In the genomic region with DNA sequence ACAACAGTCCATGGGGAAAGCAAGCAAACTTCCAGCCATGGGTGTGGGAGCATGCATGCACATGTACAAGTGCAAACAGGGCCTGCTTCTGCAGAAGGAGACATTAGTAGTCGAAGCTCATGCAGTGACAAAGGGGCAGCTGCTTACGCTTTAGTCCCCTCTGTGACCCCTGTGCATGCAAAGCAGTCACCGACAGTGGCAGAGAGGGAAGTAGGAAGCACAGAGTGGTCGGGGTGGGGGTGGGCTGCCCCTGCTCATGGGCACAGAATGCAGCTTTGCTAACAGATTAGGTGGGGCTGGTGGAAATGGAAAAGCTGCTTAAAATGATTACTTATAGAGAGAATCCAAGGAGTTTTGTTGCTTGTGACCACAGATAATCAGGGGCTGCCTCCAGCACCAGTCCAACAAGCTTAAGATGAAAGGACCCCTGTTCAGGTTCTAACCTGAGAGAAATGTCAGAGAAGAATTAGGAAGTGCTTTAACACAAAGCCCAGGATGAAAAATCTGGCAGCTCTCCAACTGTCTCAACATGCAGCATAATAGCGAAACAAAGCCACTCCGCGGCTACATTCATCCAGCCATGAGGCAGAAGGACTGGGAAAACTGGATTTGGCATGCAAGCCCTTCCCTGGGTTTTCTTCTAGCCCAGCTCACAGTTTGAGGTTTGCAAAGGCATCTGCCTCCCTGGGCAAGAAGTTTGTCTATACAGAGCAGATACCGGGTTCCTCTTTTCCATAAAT, we compare ENCODE assay signal across 13 cellular contexts.
DNase-seq lines count a peak whose midpoint lies in the region; ATAC-seq and TF ChIP-seq lines count a peak whose summit lies in the region.
"Had no signal": no experiment of that assay in that cellular context is flagged by ENCODE, and none has a peak within 500 bp of the region (broad histone marks: within the 10 kb centered on the region; RNA-seq: fewer than 3 reads in every experiment).

No MANE protein-coding gene starts in this region.

- H3K9me3 Mint-ChIP-seq in stimulated activated naive B cell treated with anti-CD40 and anti-IgM and Interleukin-4, amounts not matched to agents 10 μg/mL and 1 μg/mL and 100 μg/mL, for 72 hours: peaks cover 0 to 2% of the 10 kb centered on the region in 2 donors
- H3K9me3 Mint-ChIP-seq in naive thymus-derived CD8-positive, alpha-beta T cell: peaks cover 0 to 13% (median 4%) of the 10 kb centered on the region in 9 donors

- no peak overlapping the region for H3K4me3 Mint-ChIP-seq in stimulated activated naive B cell treated with anti-CD40 and anti-IgM and Interleukin-4, amounts not matched to agents 10 μg/mL and 1 μg/mL and 100 μg/mL, for 72 hours
- no peak overlapping the region for H3K4me3 Mint-ChIP-seq in naive thymus-derived CD8-positive, alpha-beta T cell
- H3K4me3 Mint-ChIP-seq: CD8-positive, alpha-beta memory T cell had no signal

- TF ChIP-seq CTCF in VCaP (conservative IDR thresholded peaks at IDR 0.05): no peak

- no peaks in the 10 kb centered on the region for H3K27me3 Mint-ChIP-seq in stimulated activated naive B cell treated with anti-CD40 and anti-IgM and Interleukin-4, amounts not matched to agents 10 μg/mL and 1 μg/mL and 100 μg/mL, for 72 hours
- H3K27me3 Mint-ChIP-seq in naive thymus-derived CD8-positive, alpha-beta T cell: peaks cover 3 to 47% (median 14%) of the 10 kb centered on the region in 5 donors

- H3K27ac ChIP-seq in VCaP: peak overlapping the region; percentile 94

- no peak for ATAC-seq in stimulated activated naive B cell treated with anti-CD40 and anti-IgM and Interleukin-4, amounts not matched to agents 10 μg/mL and 1 μg/mL and 100 μg/mL, for 72 hours (replicated peaks)
- no peak for ATAC-seq in naive thymus-derived CD8-positive, alpha-beta T cell
- ATAC-seq: mucosa of descending colon had no signal

- no peaks in the 10 kb centered on the region for H3K36me3 Mint-ChIP-seq in stimulated activated naive B cell treated with anti-CD40 and anti-IgM and Interleukin-4, amounts not matched to agents 10 μg/mL and 1 μg/mL and 100 μg/mL, for 72 hours
- H3K36me3 Mint-ChIP-seq in naive thymus-derived CD8-positive, alpha-beta T cell: no peaks in the 10 kb centered on the region
- H3K36me3 Mint-ChIP-seq: CD8-positive, alpha-beta memory T cell had no signal

- no peak overlapping the region for H3K27ac Mint-ChIP-seq in stimulated activated naive B cell treated with anti-CD40 and anti-IgM and Interleukin-4, amounts not matched to agents 10 μg/mL and 1 μg/mL and 100 μg/mL, for 72 hours
- no peak overlapping the region for H3K27ac Mint-ChIP-seq in naive thymus-derived CD8-positive, alpha-beta T cell

- no peaks in the 10 kb centered on the region for H3K4me1 Mint-ChIP-seq in stimulated activated naive B cell treated with anti-CD40 and anti-IgM and Interleukin-4, amounts not matched to agents 10 μg/mL and 1 μg/mL and 100 μg/mL, for 72 hours
- no peaks in the 10 kb centered on the region for H3K4me1 Mint-ChIP-seq in naive thymus-derived CD8-positive, alpha-beta T cell
- H3K4me1 Mint-ChIP-seq: CD8-positive, alpha-beta memory T cell had no signal

- POLR2A ChIA-PET in naive thymus-derived CD8-positive, alpha-beta T cell (lab: Charles Lee): no interaction called here

- DNase-seq in DMS53 treated with DMSO at 0.1 percent for 48 hours (lab: John Stamatoyannopoulos, UW; ENCODE audit: unreplicated experiment) (peak; percentile 46), NCI-H2107 treated with DMSO at 0.1 percent for 48 hours (lab: John Stamatoyannopoulos, UW; ENCODE audit: unreplicated experiment) (peak; percentile 79), midbrain (lab: John Stamatoyannopoulos, UW) (peak; percentile 27), NOMO-1 treated with DMSO at 0.1 percent for 48 hours (lab: John Stamatoyannopoulos, UW; ENCODE audit: unreplicated experiment) (no peak)
- no peak for DNase-seq in stimulated activated CD4-positive, alpha-beta T cell treated with anti-CD3 and anti-CD28 coated beads, Interleukin-2, amount 100 ng/mL, for 24 hours
- DNase-seq in stimulated activated naive B cell treated with anti-CD40 and anti-IgM and Interleukin-4, amounts not matched to agents 10 μg/mL and 1 μg/mL and 100 μg/mL, for 72 hours: no peak
- DNase-seq in naive thymus-derived CD8-positive, alpha-beta T cell: no peak
- DNase-seq: activated CD4-positive, alpha-beta T cell treated with anti-CD3 and anti-CD28 coated beads, Interleukin-2, amount 50 U/mL, for 48 hours; activated naive CD4-positive, alpha-beta T cell treated with anti-CD3 and anti-CD28 coated beads, Interleukin-2, amount 50 U/mL, for 16 hours; CD8-positive, alpha-beta memory T cell; effector CD8-positive, alpha-beta T cell; mucosa of descending colon had no signal

Comparison
In these comparisons a context has a peak if more than half of its experiments do, and no peak if none do; other contexts are left out.
1. DNase-seq: peak in DMS53 treated with DMSO at 0.1 percent for 48 hours (single experiment), NCI-H2107 treated with DMSO at 0.1 percent for 48 hours (single experiment) and midbrain (single experiment); none in stimulated activated CD4-positive, alpha-beta T cell treated with anti-CD3 and anti-CD28 coated beads, Interleukin-2, amount 100 ng/mL, for 24 hours (0 of 2), NOMO-1 treated with DMSO at 0.1 percent for 48 hours (single experiment), stimulated activated naive B cell treated with anti-CD40 and anti-IgM and Interleukin-4, amounts not matched to agents 10 μg/mL and 1 μg/mL and 100 μg/mL, for 72 hours (single experiment) and naive thymus-derived CD8-positive, alpha-beta T cell (0 of 10).